ENCODE assay signal across 2 cellular contexts in genomic region chr10:48749254-48749787, GRCh38.
TF ChIP-seq lines count a peak whose summit lies in the region.

No MANE protein-coding gene starts in this region.

TF ChIP-seq in HepG2, 621 proteins besides CTCF, POLR2A, EP300 and RAD21:
- TF ChIP-seq HES4 (CRISPR knock-in tag; IDR thresholded peaks at IDR 0.05; ENCODE audit: borderline replicate concordance) (no peak), THAP9 (CRISPR knock-in tag; IDR thresholded peaks at IDR 0.05; ENCODE audit: borderline replicate concordance) (no peak), ZFX (CRISPR knock-in tag; IDR thresholded peaks at IDR 0.05; ENCODE audit: low read depth) (no peak), RCOR2 (CRISPR knock-in tag; IDR thresholded peaks at IDR 0.05) (no peak), ZFAT (CRISPR knock-in tag; conservative IDR thresholded peaks at IDR 0.05) (no peak), IKZF1 (IDR thresholded peaks at IDR 0.05) (0 out of 2 replicates have a peak, but pooled peaks have one; percentile 78), MNT (IDR thresholded peaks at IDR 0.05) (peak; percentile 81), ZNF30 (CRISPR knock-in tag; IDR thresholded peaks at IDR 0.05) (no peak), ZNF282 (IDR thresholded peaks at IDR 0.05; ENCODE audit: partially characterized antibody) (peak; percentile 43)

TF ChIP-seq in GM12878, 131 proteins besides CTCF, POLR2A, EP300 and RAD21:
- no peak for TF ChIP-seq PBX3 (IDR thresholded peaks at IDR 0.05; ENCODE audit: insufficient replicate concordance, low read depth, low read length)
- TF ChIP-seq HDGF (IDR thresholded peaks at IDR 0.05): 0 out of 2 replicates have a peak, but pooled peaks have one; percentile 78
